In the genomic region with DNA sequence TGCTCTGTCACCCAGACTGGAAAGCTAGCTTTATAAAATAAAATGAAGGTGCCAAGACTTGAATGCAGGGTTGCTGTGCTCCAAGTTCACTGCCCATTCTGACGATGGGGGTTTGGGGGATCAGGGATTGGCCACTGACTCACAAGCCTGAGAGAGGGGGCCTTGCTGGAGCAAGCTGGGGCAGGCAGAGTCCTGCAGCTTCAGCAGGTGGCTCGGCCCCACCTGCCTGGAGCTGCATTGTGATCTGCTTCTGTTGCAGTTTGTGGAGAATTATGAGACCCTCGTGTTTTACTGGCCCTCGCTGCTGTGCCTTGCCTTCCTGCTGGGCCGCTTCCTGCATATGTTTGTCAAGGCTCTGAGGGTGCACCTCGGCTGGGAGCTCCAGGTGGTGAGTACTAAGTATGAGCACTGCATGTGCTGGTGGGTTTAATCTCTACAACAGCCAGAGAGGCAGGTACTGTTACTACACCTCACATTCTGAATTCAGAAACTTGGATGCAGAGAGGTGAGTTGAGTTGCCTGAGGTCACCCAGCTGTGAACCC, we compare ENCODE assay signal across 18 cellular contexts. TPM values are rescaled to one million over a fixed set of nuclear protein-coding genes. Genes with fewer than 3 reads are reported as not detected.
DNase-seq lines count a peak whose midpoint lies in the region; ATAC-seq, FAIRE-seq and TF ChIP-seq lines count a peak whose summit lies in the region.
"Had no signal": no experiment of that assay in that cellular context is flagged by ENCODE, and none has a peak within 500 bp of the region (broad histone marks: within the 10 kb centered on the region; RNA-seq: fewer than 3 reads in every experiment).

No MANE protein-coding gene starts in this region.

- no peak overlapping the region; the same call in 1 of the 2 replicates for H3K27ac ChIP-seq in H1 (ENCODE audit: low read depth, low read length)
- H3K27ac ChIP-seq in iPS-20b (ENCODE audit: low read length): no peak overlapping the region
- H3K27ac ChIP-seq in RWPE1: no peak overlapping the region
- H3K27ac ChIP-seq: C4-2B had no signal

- no peak overlapping the region for H3K14ac ChIP-seq in H1 (ENCODE audit: insufficient read length)

- DNase-seq in H7 (peak; percentile 36), NCI-H146 (lab: John Stamatoyannopoulos, UW) (peak; percentile 58), H1 (ENCODE audit: low read depth in 1 of 2, low spot score in 2 of 2) (no peak), C1 segment of cervical spinal cord (lab: John Stamatoyannopoulos, UW) (no peak), NCI-H1092 (lab: John Stamatoyannopoulos, UW) (no peak), RWPE1 (ENCODE audit: low spot score) (no peak)
- DNase-seq: CD4-positive, alpha-beta memory T cell; DMS153; DMS79 treated with DMSO at 0.1 percent for 48 hours; EL had no signal

- H3K4me1 ChIP-seq in H1 (replicated peaks in 1 of 4; ENCODE audit: control insufficient read depth in 3 of 4, insufficient read depth in 4 of 4, low read length in 3 of 4) (peaks cover 6 to 13% (median 11%) of the 10 kb centered on the region in 4 experiments), iPS-20b (ENCODE audit: insufficient read depth, low read length) (peaks cover 21% of the 10 kb centered on the region)

- H4K8ac ChIP-seq in H1 (ENCODE audit: extremely low read depth, insufficient read depth, low read length): no peak overlapping the region; the same call in 1 of the 2 replicates

- H3K23ac ChIP-seq in H1 (ENCODE audit: insufficient read length): no peak overlapping the region

- H2BK120ac ChIP-seq in H1 (replicated peaks; ENCODE audit: low read depth, low read length): no peak overlapping the region

- H3K9me3 ChIP-seq in H1 (ENCODE audit: insufficient read depth in 2 of 2, low read depth in 1 of 2, low read length in 1 of 2) (no peaks in the 10 kb centered on the region), iPS-20b (ENCODE audit: insufficient read depth, low read depth, low read length) (no peaks in the 10 kb centered on the region)

- TF ChIP-seq POLR2A in H1 (IDR thresholded peaks at IDR 0.05; ENCODE audit: control extremely low read depth in 1 of 2, low read depth in 2 of 2, low read length in 2 of 2): no peak

- 0 out of 2 replicates have a peak overlapping the region, but pooled peaks have one; percentile 25 for H2BK15ac ChIP-seq in H1 (ENCODE audit: low read length)

- no peak overlapping the region for H2AFZ ChIP-seq in H1 (ENCODE audit: low read length)

- H3K18ac ChIP-seq in H1 (ENCODE audit: extremely low read depth, low read length): no peak overlapping the region

- H2BK5ac ChIP-seq in H1 (ENCODE audit: low read depth, low read length): 0 out of 2 replicates have a peak overlapping the region, but pooled peaks have one; percentile 26

- H3K36me3 ChIP-seq in H7 (replicated peaks; ENCODE audit: control insufficient read depth, insufficient read depth, low read length) (peaks cover 7% of the 10 kb centered on the region), H1 (ENCODE audit: control insufficient read depth in 2 of 4, insufficient read depth in 4 of 4, low read length in 3 of 4) (peaks cover 3 to 25% (median 16%) of the 10 kb centered on the region in 4 experiments; a peak in 7 of 8 replicates), iPS-20b (ENCODE audit: insufficient read depth, low read depth, low read length) (peaks cover 36% of the 10 kb centered on the region)

- no peak overlapping the region for H3K4me3 ChIP-seq in H7 (ENCODE audit: insufficient read depth, low read depth, low read length)
- H3K4me3 ChIP-seq in H1 (ENCODE audit: extremely low read depth in 1 of 4, insufficient read depth in 2 of 4, low read depth in 3 of 4, low read length in 4 of 4): no peak overlapping the region; a peak in 2 of 8 replicates
- H3K4me3 ChIP-seq in iPS-20b (ENCODE audit: low read length): 0 out of 2 replicates have a peak overlapping the region, but pooled peaks have one; percentile 9

- no peaks in the 10 kb centered on the region for H3K27me3 ChIP-seq in H7 (ENCODE audit: control insufficient read depth, insufficient read depth, low read length)
- no peaks in the 10 kb centered on the region for H3K27me3 ChIP-seq in H1 (replicated peaks in 1 of 4; ENCODE audit: control insufficient read depth in 3 of 4, extremely low read depth in 1 of 4, insufficient read depth in 3 of 4, low read length in 3 of 4)
- no peaks in the 10 kb centered on the region for H3K27me3 ChIP-seq in iPS-20b (ENCODE audit: insufficient read depth, low read length)

- H4K91ac ChIP-seq in H1 (replicated peaks; ENCODE audit: insufficient read length, low read length): peak overlapping the region; percentile 11

- H3K4me2 ChIP-seq in H1 (ENCODE audit: insufficient read depth in 1 of 2, low read depth in 2 of 2, low read length in 2 of 2): peak overlapping the region; percentile 30 to 44; a peak in 2 of 4 replicates

- no peaks in the 10 kb centered on the region for H3K79me2 ChIP-seq in H1 (ENCODE audit: control insufficient read depth in 1 of 2, insufficient read depth in 2 of 2, low read length in 2 of 2)

- WGBS in H1 (ENCODE audit: extremely low coverage in 1 of 2, insufficient coverage in 1 of 2, insufficient read length in 1 of 2, insufficient replicate concordance in 2 of 2, low coverage in 1 of 2, low lambda C conversion rate in 2 of 2, missing lambda C conversion rate in 1 of 2), 2 experiments: 35% methylated on average over 6 of the region's 6 CpGs; no CpG with 5 or more reads in 1 of the 2 experiments

- TF ChIP-seq RAD21 in H1 (IDR thresholded peaks at IDR 0.05 in 1 of 2, conservative IDR thresholded peaks at IDR 0.05 in 1 of 2; ENCODE audit: low read depth in 2 of 2, low read length in 2 of 2): no peak

- no peak overlapping the region for H2AK5ac ChIP-seq in H1 (ENCODE audit: low read depth, low read length)

- no peaks in the 10 kb centered on the region for H3K79me1 ChIP-seq in H1 (ENCODE audit: low read depth, low read length)

- no peak overlapping the region for H2BK12ac ChIP-seq in H1 (ENCODE audit: low read depth, low read length)

- H4K20me1 ChIP-seq in H1 (replicated peaks in 1 of 2; ENCODE audit: control insufficient read depth in 1 of 2, insufficient read depth in 2 of 2, low read length in 2 of 2): no peaks in the 10 kb centered on the region

- no peak for ATAC-seq in GM21447 (IDR thresholded peaks at IDR 0.05; ENCODE audit: unreplicated experiment)
- ATAC-seq: HepG2 had no signal

- no peak overlapping the region for H4K5ac ChIP-seq in H1 (ENCODE audit: insufficient read length, low read depth, low read length)

- FAIRE-seq in H1 (lab: Jason Lieb, UNC): no peak
- FAIRE-seq: A204.1, D721Med, G401.6, GM12891, HepG2 had no signal

- no peak overlapping the region for H3K4ac ChIP-seq in H1 (replicated peaks; ENCODE audit: insufficient read length, low read depth, low read length)

- H3K9ac ChIP-seq in H1 (replicated peaks in 1 of 4; ENCODE audit: extremely low read depth in 1 of 4, low read depth in 3 of 4, low read length in 3 of 4) (peak overlapping the region in 1 of 4 experiments; percentile 10; a peak in 1 of 7 replicates), iPS-20b (ENCODE audit: low read depth, low read length) (peak overlapping the region; percentile 29; the same call in 1 of the 2 replicates)

- no peak overlapping the region for H3K56ac ChIP-seq in H1 (replicated peaks; ENCODE audit: insufficient read length, low read depth, low read length)

- CTCF ChIA-PET in H1 (lab: Charles Lee; ENCODE audit: partially characterized antibody): interaction anchor here (0.8 to 1.0 kb wide), 2 partner anchors 11 to 23 kb away, joined by 3 read pairs; no protein-coding TSS in a partner anchor
- CTCF ChIA-PET in RWPE1 (lab: Yijun Ruan, JAX): no interaction called here

- H2BK20ac ChIP-seq in H1 (ENCODE audit: low read length): peak overlapping the region; percentile 48; the same call in 1 of the 2 replicates

- TF ChIP-seq CTCF in H1 (IDR thresholded peaks at IDR 0.05; ENCODE audit: control extremely low read depth in 1 of 3, insufficient read depth in 1 of 3, low read depth in 1 of 3, low read length in 3 of 3) (no peak), RWPE1 (conservative IDR thresholded peaks at IDR 0.05; ENCODE audit: low read depth) (no peak)

- TF ChIP-seq EP300 in H1 (IDR thresholded peaks at IDR 0.05; ENCODE audit: borderline replicate concordance in 1 of 2, low read depth in 2 of 2, low read length in 2 of 2): no peak

- no peaks in the 10 kb centered on the region for H3K23me2 ChIP-seq in H1 (ENCODE audit: low read depth, low read length)

- POLR2A ChIA-PET in H1 (lab: Charles Lee; ENCODE audit: partially characterized antibody) (interaction anchor here (0.9 to 1.7 kb wide), 4 partner anchors 18 to 55 kb away, joined by 3 to 7 read pairs (median 4); no protein-coding TSS in a partner anchor), RWPE1 (lab: Yijun Ruan, JAX; ENCODE audit: low non-redundant PET) (no interaction called here)

TF ChIP-seq in H1, 55 proteins besides CTCF, POLR2A, EP300 and RAD21 (continues in another document):
- TF ChIP-seq, protein P1, sequence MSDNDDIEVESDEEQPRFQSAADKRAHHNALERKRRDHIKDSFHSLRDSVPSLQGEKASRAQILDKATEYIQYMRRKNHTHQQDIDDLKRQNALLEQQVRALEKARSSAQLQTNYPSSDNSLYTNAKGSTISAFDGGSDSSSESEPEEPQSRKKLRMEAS (IDR thresholded peaks at IDR 0.05): peak; percentile 26; the same call in 1 of the 2 replicates
- TF ChIP-seq BCL11A (IDR thresholded peaks at IDR 0.05; ENCODE audit: low read depth in 2 of 2, low read length in 2 of 2) (no peak), SIN3A (conservative IDR thresholded peaks at IDR 0.05 in 1 of 2, IDR thresholded peaks at IDR 0.05 in 1 of 2; ENCODE audit: low read depth in 1 of 2, low read length in 2 of 2) (no peak), E2F6 (IDR thresholded peaks at IDR 0.05) (peak; percentile 56; the same call in 1 of the 2 replicates)

RNA-seq across cellular contexts. Expression of gene CCDC180, which starts 31.1 kb away (rescaled TPM):
- 4.7 and 6.2 TPM in 2 replicates for total RNA-seq in H7 (2014; rRNA removed; shearing (Covaris generic))
- total RNA-seq in H1 (2021; fragmentation: NEBNext Ultra II Directional; extraction: Animal tissue kit (Norgen Biotek cat#: 25700)): 3.6 and 8.2 TPM in 2 replicates
- 1.1 and 2.6 TPM in 2 replicates for polyA plus RNA-seq in H1 (2011; rRNA removed)
- 2.9 TPM for polyA plus RNA-seq in H1 (2011; cell fraction: cytosol; rRNA removed)
- polyA plus RNA-seq in H1 (2011; cell fraction: nucleus; rRNA removed): 13.0 TPM
- polyA plus RNA-seq in H1 (2012, experiment 1 of 2): 4.8 to 7.4 TPM (median 6.2 TPM) in 4 replicates
- polyA plus RNA-seq in H1 (2012, experiment 2 of 2): 0.04 TPM
- 3.6 TPM for polyA plus RNA-seq in H1 (2013, experiment 1 of 2)
- polyA plus RNA-seq in H1 (2013, experiment 2 of 2): 2.8 TPM
- polyA minus RNA-seq in H1 (2011; rRNA and poly(A)+ RNA removed): 2.5 and 4.4 TPM in 2 replicates
- polyA minus RNA-seq in H1 (2011; cell fraction: cytosol; rRNA and poly(A)+ RNA removed): 1.8 TPM
- 18.0 TPM for polyA minus RNA-seq in H1 (2011; cell fraction: nucleus; rRNA and poly(A)+ RNA removed)

Comparison
In these comparisons a context has a peak if more than half of its experiments do, and no peak if none do; other contexts are left out.
1. DNase-seq: peak in H7 (single experiment) and NCI-H146 (single experiment); none in H1 (0 of 2), C1 segment of cervical spinal cord (0 of 14), NCI-H1092 (single experiment) and RWPE1 (single experiment).